In the genomic region with DNA sequence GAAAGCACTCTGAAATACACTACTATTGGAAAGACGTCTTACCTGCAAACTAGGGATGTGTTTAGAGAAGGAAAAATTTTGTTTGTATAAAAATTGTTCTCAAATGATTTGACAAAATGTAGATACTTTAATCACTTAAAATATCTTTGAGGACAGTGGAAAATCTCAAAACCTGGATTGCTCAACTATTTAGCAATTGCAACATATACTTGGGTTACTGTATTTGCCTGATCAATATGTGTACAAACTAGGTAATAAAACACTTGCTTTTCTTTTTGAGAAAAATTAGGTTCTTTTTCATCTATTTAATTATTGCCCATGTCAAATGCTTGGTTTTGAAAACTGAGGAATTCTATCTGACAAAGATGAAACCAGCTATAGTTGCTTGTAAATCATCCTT, we compare ENCODE assay signal across 19 cellular contexts.
"Had no signal": no experiment of that assay in that cellular context is flagged by ENCODE, and none has a peak within 500 bp of the region (broad histone marks: within the 10 kb centered on the region; RNA-seq: fewer than 3 reads in every experiment).

No MANE protein-coding gene starts in this region.

- ATAC-seq: activated CD4-positive, alpha-beta T cell treated with anti-CD3 and anti-CD28 coated beads for 36 hours; activated CD8-positive, alpha-beta memory T cell treated with anti-CD3 and anti-CD28 coated beads, Interleukin-2, amount 10 ng/mL, durations not matched to agents 7 days and 5 days; activated CD8-positive, alpha-beta T cell treated with anti-CD3 and anti-CD28 coated beads, Interleukin-2, amount 10 ng/mL, durations not matched to agents 7 days and 5 days; activated naive CD8-positive, alpha-beta T cell treated with anti-CD3 and anti-CD28 coated beads, Interleukin-2, amount 50 U/mL, for 24 hours; esophagus mucosa had no signal

- H3K27ac ChIP-seq: ascending aorta, breast epithelium, coronary artery had no signal

- H3K4me1 ChIP-seq: ascending aorta, breast epithelium had no signal

- H3K27me3 ChIP-seq: ascending aorta, breast epithelium, cardiac muscle cell, dorsolateral prefrontal cortex had no signal

- DNase-seq: activated CD4-positive, alpha-beta memory T cell treated with anti-CD3 and anti-CD28 coated beads for 36 hours; activated CD4-positive, CD25-positive, alpha-beta regulatory T cell; activated CD4-positive, CD25-positive, alpha-beta regulatory T cell treated with anti-CD3 and anti-CD28 coated beads, Interleukin-2, amount 50 U/mL, for 72 hours; activated CD8-positive, alpha-beta memory T cell treated with anti-CD3 and anti-CD28 coated beads, Interleukin-2, amount 10 ng/mL, durations not matched to agents 7 days and 5 days; activated CD8-positive, alpha-beta memory T cell treated with anti-CD3 and anti-CD28 coated beads, Interleukin-2, amount 50 U/mL, for 4 hours; activated CD8-positive, alpha-beta T cell treated with anti-CD3 and anti-CD28 coated beads, Interleukin-2, amount 10 ng/mL, durations not matched to agents 7 days and 5 days; activated effector memory CD4-positive, alpha-beta T cell treated with anti-CD3 and anti-CD28 coated beads, Interleukin-2, amount 50 U/mL, for 16 hours; activated naive CD8-positive, alpha-beta T cell treated with anti-CD3 and anti-CD28 coated beads for 36 hours; activated naive CD8-positive, alpha-beta T cell treated with anti-CD3 and anti-CD28 coated beads, Interleukin-2, amount 50 U/mL, for 24 hours; activated T-cell treated with anti-CD3 and anti-CD28 coated beads, Interleukin-2, amount 50 U/mL, for 1 hour; activated T-cell treated with anti-CD3 and anti-CD28 coated beads, Interleukin-2, amount 50 U/mL, for 48 hours; effector memory CD4-positive, alpha-beta T cell had no signal

- H3K36me3 ChIP-seq: ascending aorta, breast epithelium, cardiac muscle cell had no signal

- H3K4me3 ChIP-seq: ascending aorta, breast epithelium, cardiac muscle cell, coronary artery, dorsolateral prefrontal cortex had no signal

- H3K9me3 ChIP-seq: ascending aorta, breast epithelium had no signal
